Comparison of ENCODE assay signal across 22 cellular contexts in genomic region chr16:56710181-56710737, GRCh38. TPM values are rescaled to one million over a fixed set of nuclear protein-coding genes. Genes with fewer than 3 reads are reported as not detected.
DNase-seq lines count a peak whose midpoint lies in the region; ATAC-seq, FAIRE-seq and TF ChIP-seq lines count a peak whose summit lies in the region.
"Had no signal": no experiment of that assay in that cellular context is flagged by ENCODE, and none has a peak within 500 bp of the region (broad histone marks: within the 10 kb centered on the region; RNA-seq: fewer than 3 reads in every experiment).

No MANE protein-coding gene starts in this region.

- CTCF ChIA-PET in GM12878 (lab: Yijun Ruan, JAX): interaction anchor here (1.0 kb wide), 1 partner anchor 9 kb away, joined by 3 read pairs; no protein-coding TSS in a partner anchor

- no peaks in the 10 kb centered on the region for H3K36me3 Mint-ChIP-seq in activated naive CD4-positive, alpha-beta T cell treated with anti-CD3 and anti-CD28 coated beads, Interleukin-2, amount 50 U/mL, for 72 hours
- H3K36me3 Mint-ChIP-seq: memory B cell, natural killer cell had no signal

- H3K4me2 ChIP-seq in GM12878 (ENCODE audit: control insufficient read depth, insufficient read depth): no peak overlapping the region

- peak in 1 of 2 donors; percentile 34 for ATAC-seq in activated naive CD4-positive, alpha-beta T cell treated with anti-CD3 and anti-CD28 coated beads, Interleukin-2, amount 50 U/mL, for 72 hours
- ATAC-seq in GM12878 (peak; percentile 51), HG03045 (IDR thresholded peaks at IDR 0.05; ENCODE audit: unreplicated experiment) (no peak), HG03439 (IDR thresholded peaks at IDR 0.05; ENCODE audit: unreplicated experiment) (no peak)
- ATAC-seq: activated CD4-positive, CD25-positive, alpha-beta regulatory T cell treated with anti-CD3 and anti-CD28 coated beads, Interleukin-2, amount 50 U/mL, for 24 hours; HCT116; left cardiac atrium; natural killer cell; right cardiac atrium; SK-N-SH treated with all-trans-retinoic acid at 6 μM for 48 hours had no signal

- no peaks in the 10 kb centered on the region for H3K36me3 ChIP-seq in GM12878 (ENCODE audit: control insufficient read depth in 2 of 2, insufficient read depth in 2 of 2, low read length in 1 of 2)
- H3K36me3 ChIP-seq in thymus (ENCODE audit: control insufficient read depth, insufficient read depth): no peaks in the 10 kb centered on the region
- H3K36me3 ChIP-seq: cardiac muscle cell, ovary had no signal

- peak overlapping the region; percentile 50 to 89 for H3K27ac Mint-ChIP-seq in activated naive CD4-positive, alpha-beta T cell treated with anti-CD3 and anti-CD28 coated beads, Interleukin-2, amount 50 U/mL, for 72 hours
- H3K27ac Mint-ChIP-seq: memory B cell, natural killer cell had no signal

- TF ChIP-seq POLR2A in GM12878 (IDR thresholded peaks at IDR 0.05; ENCODE audit: low read depth, low read length): no peak

- no peak for FAIRE-seq in GM12878 (lab: Jason Lieb, UNC)

- H3K9me3 Mint-ChIP-seq in activated naive CD4-positive, alpha-beta T cell treated with anti-CD3 and anti-CD28 coated beads, Interleukin-2, amount 50 U/mL, for 72 hours: no peaks in the 10 kb centered on the region
- H3K9me3 Mint-ChIP-seq: memory B cell, natural killer cell had no signal

- RAD21 ChIA-PET in GM12878 (lab: Charles Lee; ENCODE audit: unreplicated experiment): no interaction called here

- H3K4me1 ChIP-seq in GM12878 (ENCODE audit: control insufficient read depth, insufficient read depth, low read length) (no peaks in the 10 kb centered on the region), thymus (ENCODE audit: control insufficient read depth, insufficient read depth, low read length) (peaks cover 17% of the 10 kb centered on the region)
- H3K4me1 ChIP-seq: testis had no signal

- intact Hi-C loops in GM12878 (cut with micrococcal nuclease; ENCODE audit: unreplicated experiment): no loop called here

- POLR2A ChIA-PET in GM12878 (lab: Charles Lee): no interaction called here

- TF ChIP-seq RAD21 in GM12878 (IDR thresholded peaks at IDR 0.05; ENCODE audit: insufficient read depth, low read depth, low read length): no peak

- no peak overlapping the region for H2AFZ ChIP-seq in GM12878 (ENCODE audit: control insufficient read depth, low read depth, low read length)

- TF ChIP-seq EP300 in GM12878 (IDR thresholded peaks at IDR 0.05; ENCODE audit: borderline replicate concordance in 1 of 2, control insufficient read depth in 1 of 2, low read depth in 2 of 2, low read length in 2 of 2): no peak

- WGBS in GM12878 (ENCODE audit: insufficient coverage, insufficient replicate concordance, low lambda C conversion rate, missing lambda C conversion rate): 27% methylated on average over 3 of the region's 3 CpGs
- over 99% methylated on average over 3 of the region's 3 CpGs for WGBS in thymus

- BruUV-seq in GM12878 (replicated peaks; lab: Mats Ljungman, UMichigan): no TSS peak

- DNase-seq in activated naive CD4-positive, alpha-beta T cell treated with anti-CD3 and anti-CD28 coated beads, Interleukin-2, amount 50 U/mL, for 72 hours (ENCODE audit: low spot score in 2 of 2): no peak
- DNase-seq in activated naive CD4-positive, alpha-beta T cell (lab: John Stamatoyannopoulos, UW): no peak
- DNase-seq in GM12878 (ENCODE audit: low read depth, low spot score): no peak
- DNase-seq: activated effector memory CD4-positive, alpha-beta T cell treated with anti-CD3 and anti-CD28 coated beads, Interleukin-2, amount 50 U/mL, for 16 hours; dermis blood vessel endothelial cell; left cardiac atrium; natural killer cell; NCI-H524 treated with DMSO at 0.1 percent for 48 hours; ovary; right cardiac atrium; stimulated activated CD4-positive, alpha-beta T cell treated with anti-CD3 and anti-CD28 coated beads, Interleukin-15, amount 100 ng/mL, for 24 hours; testis had no signal

- H3K27ac ChIP-seq in GM12878 (ENCODE audit: control insufficient read depth, insufficient read depth) (no peak overlapping the region), thymus (ENCODE audit: low read depth) (peak overlapping the region; percentile 100)
- H3K27ac ChIP-seq: cardiac muscle cell, ovary, RWPE1, testis had no signal

- in situ Hi-C loops in GM12878 (cut with MboI): no loop called here

- no peak overlapping the region for H3K9ac ChIP-seq in GM12878 (ENCODE audit: control insufficient read depth, insufficient read depth, low read length)

- TF ChIP-seq CTCF in GM12878 (IDR thresholded peaks at IDR 0.05 in 2 of 3, conservative IDR thresholded peaks at IDR 0.05 in 1 of 3; ENCODE audit: control insufficient read depth in 2 of 3, extremely low read depth in 1 of 3, insufficient read depth in 1 of 3, low read depth in 3 of 3, low read length in 3 of 3): no peak

- H3K4me3 ChIP-seq in GM12878 (no peak overlapping the region), thymus (ENCODE audit: low read length) (peak overlapping the region; percentile 70)
- H3K4me3 ChIP-seq: cardiac muscle cell, ovary, testis had no signal

- H3K79me2 ChIP-seq in GM12878 (ENCODE audit: control insufficient read depth, insufficient read depth, low read length): no peaks in the 10 kb centered on the region

- no peaks in the 10 kb centered on the region for H4K20me1 ChIP-seq in GM12878 (ENCODE audit: control insufficient read depth, insufficient read depth)

- H3K9me3 ChIP-seq in GM12878 (replicated peaks; ENCODE audit: control insufficient read depth, insufficient read depth, low read length): no peaks in the 10 kb centered on the region; the same call in 2 of the 3 replicates
- no peaks in the 10 kb centered on the region for H3K9me3 ChIP-seq in thymus (ENCODE audit: control insufficient read depth)
- H3K9me3 ChIP-seq: ovary, testis had no signal

- H3K27me3 ChIP-seq in GM12878 (replicated peaks in 1 of 2; ENCODE audit: control insufficient read depth in 2 of 2, insufficient read depth in 2 of 2, low read length in 1 of 2) (no peaks in the 10 kb centered on the region), thymus (ENCODE audit: control insufficient read depth, insufficient read depth) (no peaks in the 10 kb centered on the region)
- H3K27me3 ChIP-seq: cardiac muscle cell, ovary, testis had no signal

- SMC1A ChIA-PET in GM12878 (lab: Charles Lee; ENCODE audit: uncharacterized antibody, unreplicated experiment): no interaction called here

RNA-seq across cellular contexts. Expression of gene NUP93, which starts 19.7 kb away (rescaled TPM):
- 100 to 1,000 TPM; 124 to 128 TPM for total RNA-seq in activated naive CD4-positive, alpha-beta T cell treated with anti-CD3 and anti-CD28 coated beads, Interleukin-2, amount 50 U/mL, for 72 hours
- total RNA-seq in GM12878 (2013; cell fraction: nucleolus; rRNA removed): 95.5 and 105 TPM in 2 replicates
- 97.0 and 102 TPM in 2 replicates for total RNA-seq in GM12878 (2014; rRNA removed)
- 97.2 and 103 TPM in 2 replicates for total RNA-seq in GM12878 (2014; rRNA removed; fragmentation: Illumina TruSeq; extraction: Trizol)
- total RNA-seq in GM12878 (2021): 120 and 131 TPM in 2 replicates
- polyA plus RNA-seq in GM12878 (2011; ENCODE audit: low read depth): 42.2 TPM
- polyA plus RNA-seq in GM12878 (2011; rRNA removed): 41.2 and 82.2 TPM in 2 replicates
- 87.7 and 91.7 TPM in 2 replicates for polyA plus RNA-seq in GM12878 (2011; cell fraction: cytosol; rRNA removed)
- polyA plus RNA-seq in GM12878 (2011; cell fraction: nucleus; rRNA removed): 109 and 110 TPM in 2 replicates
- 38.1 and 47.2 TPM in 2 replicates for polyA plus RNA-seq in GM12878 (2012)
- 92.3 and 93.1 TPM in 2 replicates for polyA plus RNA-seq in GM12878 (2014; fragmentation: Illumina TruSeq; extraction: Trizol)
- polyA plus RNA-seq in GM12878 (2014; fragmentation: Nextera tagmentation; extraction: Ambion mirVana): 100 to 1,000 TPM in 1 of 2 experiments, 10 to 100 TPM in 1; 87.9 to 118 TPM
- 104 and 116 TPM in 2 replicates for polyA plus RNA-seq in GM12878 (2014; rRNA removed)
- polyA plus RNA-seq in GM12878 (2016; fragmentation: Nextera tagmentation; extraction: Ambion mirVana): 100 to 1,000 TPM; 151 to 175 TPM
- polyA minus RNA-seq in GM12878 (2011; rRNA and poly(A)+ RNA removed): 87.6 and 109 TPM in 2 replicates
- 25.7 and 45.1 TPM in 2 replicates for polyA minus RNA-seq in GM12878 (2011; cell fraction: cytosol; rRNA and poly(A)+ RNA removed)
- 29.1 and 56.7 TPM in 2 replicates for polyA minus RNA-seq in GM12878 (2011; cell fraction: nucleus; rRNA and poly(A)+ RNA removed)
- 58.3 TPM for polyA plus RNA-seq in thymus

RNA-seq across cellular contexts. Expression of gene MT1X, which starts 28.0 kb away (rescaled TPM):
- total RNA-seq in activated naive CD4-positive, alpha-beta T cell treated with anti-CD3 and anti-CD28 coated beads, Interleukin-2, amount 50 U/mL, for 72 hours: 10 to 100 TPM; 13.3 to 28.3 TPM
- total RNA-seq in GM12878 (2013; cell fraction: nucleolus; rRNA removed): 1.7 and 3.1 TPM in 2 replicates
- total RNA-seq in GM12878 (2014; rRNA removed): 9.6 and 14.4 TPM in 2 replicates
- total RNA-seq in GM12878 (2014; rRNA removed; fragmentation: Illumina TruSeq; extraction: Trizol): 9.9 and 10.0 TPM in 2 replicates
- 11.6 and 16.3 TPM in 2 replicates for total RNA-seq in GM12878 (2021)
- 17.9 TPM for polyA plus RNA-seq in GM12878 (2011; ENCODE audit: low read depth)
- 8.7 and 11.8 TPM in 2 replicates for polyA plus RNA-seq in GM12878 (2011; rRNA removed)
- polyA plus RNA-seq in GM12878 (2011; cell fraction: cytosol; rRNA removed): 64.6 and 194 TPM in 2 replicates
- polyA plus RNA-seq in GM12878 (2011; cell fraction: nucleus; rRNA removed): 19.6 and 34.8 TPM in 2 replicates
- polyA plus RNA-seq in GM12878 (2012): 15.7 and 16.7 TPM in 2 replicates
- polyA plus RNA-seq in GM12878 (2014; fragmentation: Illumina TruSeq; extraction: Trizol): 3.0 and 9.0 TPM in 2 replicates
- polyA plus RNA-seq in GM12878 (2014; fragmentation: Nextera tagmentation; extraction: Ambion mirVana): 10 to 100 TPM; 45.6 to 51.9 TPM
- polyA plus RNA-seq in GM12878 (2014; rRNA removed): 5.8 and 22.2 TPM in 2 replicates
- 10 to 100 TPM; 59.9 to 65.6 TPM for polyA plus RNA-seq in GM12878 (2016; fragmentation: Nextera tagmentation; extraction: Ambion mirVana)
- polyA minus RNA-seq in GM12878 (2011; rRNA and poly(A)+ RNA removed): 28.0 and 66.9 TPM in 2 replicates
- polyA minus RNA-seq in GM12878 (2011; cell fraction: cytosol; rRNA and poly(A)+ RNA removed): 19.1 and 22.5 TPM in 2 replicates
- 11.5 and 18.5 TPM in 2 replicates for polyA minus RNA-seq in GM12878 (2011; cell fraction: nucleus; rRNA and poly(A)+ RNA removed)
- polyA plus RNA-seq in thymus: 3,725 TPM

RNA-seq across cellular contexts. Expression of gene MT1H, which starts 40.6 kb away (rescaled TPM):
- not detected for total RNA-seq in activated naive CD4-positive, alpha-beta T cell treated with anti-CD3 and anti-CD28 coated beads, Interleukin-2, amount 50 U/mL, for 72 hours
- total RNA-seq in GM12878 (2013; cell fraction: nucleolus; rRNA removed): not detected in 2 replicates
- 0.87 TPM in 1 of 2 replicates, not detected in the other for total RNA-seq in GM12878 (2014; rRNA removed)
- total RNA-seq in GM12878 (2014; rRNA removed; fragmentation: Illumina TruSeq; extraction: Trizol): not detected in 2 replicates
- total RNA-seq in GM12878 (2021): 1.3 and 1.8 TPM in 2 replicates
- polyA plus RNA-seq in GM12878 (2011; ENCODE audit: low read depth): not detected
- polyA plus RNA-seq in GM12878 (2011; rRNA removed): 0.53 and 0.86 TPM in 2 replicates
- 1.7 and 7.1 TPM in 2 replicates for polyA plus RNA-seq in GM12878 (2011; cell fraction: cytosol; rRNA removed)
- 1.9 and 4.7 TPM in 2 replicates for polyA plus RNA-seq in GM12878 (2011; cell fraction: nucleus; rRNA removed)
- 1.1 and 1.3 TPM in 2 replicates for polyA plus RNA-seq in GM12878 (2012)
- polyA plus RNA-seq in GM12878 (2014; fragmentation: Illumina TruSeq; extraction: Trizol): 0.40 TPM in 1 of 2 replicates, not detected in the other
- 1 to 10 TPM in 1 of 2 experiments, under 1 TPM in 1; 0.98 to 2.1 TPM for polyA plus RNA-seq in GM12878 (2014; fragmentation: Nextera tagmentation; extraction: Ambion mirVana)
- 0.99 and 2.6 TPM in 2 replicates for polyA plus RNA-seq in GM12878 (2014; rRNA removed)
- polyA plus RNA-seq in GM12878 (2016; fragmentation: Nextera tagmentation; extraction: Ambion mirVana): 1 to 10 TPM; 5.8 to 6.0 TPM
- polyA minus RNA-seq in GM12878 (2011; rRNA and poly(A)+ RNA removed): 1.0 TPM in 1 of 2 replicates, not detected in the other
- polyA minus RNA-seq in GM12878 (2011; cell fraction: cytosol; rRNA and poly(A)+ RNA removed): not detected in 2 replicates
- polyA minus RNA-seq in GM12878 (2011; cell fraction: nucleus; rRNA and poly(A)+ RNA removed): not detected in 2 replicates
- 50.7 TPM for polyA plus RNA-seq in thymus
- total RNA-seq: cardiac muscle cell, dermis blood vessel endothelial cell, left cardiac atrium, natural killer cell, right cardiac atrium, testis had no signal
- polyA plus RNA-seq: BJ, cardiac muscle cell, ovary, right cardiac atrium had no signal

RNA-seq across cellular contexts. Expression of gene MT1G, which starts 42.4 kb away (rescaled TPM):
- 1 to 10 TPM in 1 of 2 donors, not detected in 1; 3.4 TPM for total RNA-seq in activated naive CD4-positive, alpha-beta T cell treated with anti-CD3 and anti-CD28 coated beads, Interleukin-2, amount 50 U/mL, for 72 hours
- total RNA-seq in GM12878 (2013; cell fraction: nucleolus; rRNA removed): not detected in 2 replicates
- total RNA-seq in GM12878 (2014; rRNA removed): 3.5 and 4.5 TPM in 2 replicates
- 1.2 TPM in 1 of 2 replicates, not detected in the other for total RNA-seq in GM12878 (2014; rRNA removed; fragmentation: Illumina TruSeq; extraction: Trizol)
- total RNA-seq in GM12878 (2021): 3.0 and 4.2 TPM in 2 replicates
- polyA plus RNA-seq in GM12878 (2011; ENCODE audit: low read depth): not detected
- 2.7 and 2.8 TPM in 2 replicates for polyA plus RNA-seq in GM12878 (2011; rRNA removed)
- 11.5 and 25.9 TPM in 2 replicates for polyA plus RNA-seq in GM12878 (2011; cell fraction: cytosol; rRNA removed)
- polyA plus RNA-seq in GM12878 (2011; cell fraction: nucleus; rRNA removed): 8.0 and 8.9 TPM in 2 replicates
- polyA plus RNA-seq in GM12878 (2012): 1.2 and 1.5 TPM in 2 replicates
- 2.2 TPM in 1 of 2 replicates, not detected in the other for polyA plus RNA-seq in GM12878 (2014; fragmentation: Illumina TruSeq; extraction: Trizol)
- polyA plus RNA-seq in GM12878 (2014; fragmentation: Nextera tagmentation; extraction: Ambion mirVana): 1 to 10 TPM; 8.7 to 9.1 TPM
- polyA plus RNA-seq in GM12878 (2014; rRNA removed): 4.7 and 8.7 TPM in 2 replicates
- 1 to 10 TPM; 8.2 to 8.3 TPM for polyA plus RNA-seq in GM12878 (2016; fragmentation: Nextera tagmentation; extraction: Ambion mirVana)
- polyA minus RNA-seq in GM12878 (2011; rRNA and poly(A)+ RNA removed): 3.6 TPM in 2 replicates
- not detected in 2 replicates for polyA minus RNA-seq in GM12878 (2011; cell fraction: cytosol; rRNA and poly(A)+ RNA removed)
- polyA minus RNA-seq in GM12878 (2011; cell fraction: nucleus; rRNA and poly(A)+ RNA removed): 0.86 TPM in 1 of 2 replicates, not detected in the other
- polyA plus RNA-seq in thymus: 353 TPM
- total RNA-seq: cardiac muscle cell, dermis blood vessel endothelial cell had no signal
- polyA plus RNA-seq: cardiac muscle cell had no signal

RNA-seq across cellular contexts. Expression of gene MT1F, which starts 52.5 kb away (rescaled TPM):
- 10 to 100 TPM in 1 of 2 donors, 1 to 10 TPM in 1; 7.5 to 11.5 TPM for total RNA-seq in activated naive CD4-positive, alpha-beta T cell treated with anti-CD3 and anti-CD28 coated beads, Interleukin-2, amount 50 U/mL, for 72 hours
- total RNA-seq in GM12878 (2013; cell fraction: nucleolus; rRNA removed): 0.54 TPM in 1 of 2 replicates, not detected in the other
- total RNA-seq in GM12878 (2014; rRNA removed) (0.27 and 1.5 TPM in 2 replicates), GM12878 (2014; rRNA removed; fragmentation: Illumina TruSeq; extraction: Trizol) (not detected in 2 replicates), GM12878 (2021) (0.40 and 1.1 TPM in 2 replicates)
- polyA plus RNA-seq in GM12878 (2011; ENCODE audit: low read depth): not detected
- polyA plus RNA-seq in GM12878 (2011; rRNA removed) (1.8 and 2.4 TPM in 2 replicates), GM12878 (2014; fragmentation: Illumina TruSeq; extraction: Trizol) (0.28 TPM in 1 of 2 replicates, not detected in the other), GM12878 (2014; fragmentation: Nextera tagmentation; extraction: Ambion mirVana) (1 to 10 TPM in 1 of 2 experiments, under 1 TPM in 1; 0.57 to 1.1 TPM), GM12878 (2014; rRNA removed) (1.3 and 1.4 TPM in 2 replicates), GM12878 (2016; fragmentation: Nextera tagmentation; extraction: Ambion mirVana) (1 to 10 TPM; 1.1 to 2.5 TPM), thymus (24.6 TPM)
- polyA plus RNA-seq in GM12878 (2011; cell fraction: cytosol; rRNA removed): 3.9 and 5.1 TPM in 2 replicates
- 2.2 and 2.6 TPM in 2 replicates for polyA plus RNA-seq in GM12878 (2011; cell fraction: nucleus; rRNA removed)
- polyA plus RNA-seq in GM12878 (2012): 0.31 and 0.35 TPM in 2 replicates
- polyA minus RNA-seq in GM12878 (2011; rRNA and poly(A)+ RNA removed): 2.0 and 2.5 TPM in 2 replicates
- not detected in 2 replicates for polyA minus RNA-seq in GM12878 (2011; cell fraction: cytosol; rRNA and poly(A)+ RNA removed)
- 0.73 and 1.4 TPM in 2 replicates for polyA minus RNA-seq in GM12878 (2011; cell fraction: nucleus; rRNA and poly(A)+ RNA removed)
- total RNA-seq: cardiac muscle cell had no signal
- polyA plus RNA-seq: cardiac muscle cell had no signal
